ENCODE assay signal across 17 cellular contexts in the genomic region with DNA sequence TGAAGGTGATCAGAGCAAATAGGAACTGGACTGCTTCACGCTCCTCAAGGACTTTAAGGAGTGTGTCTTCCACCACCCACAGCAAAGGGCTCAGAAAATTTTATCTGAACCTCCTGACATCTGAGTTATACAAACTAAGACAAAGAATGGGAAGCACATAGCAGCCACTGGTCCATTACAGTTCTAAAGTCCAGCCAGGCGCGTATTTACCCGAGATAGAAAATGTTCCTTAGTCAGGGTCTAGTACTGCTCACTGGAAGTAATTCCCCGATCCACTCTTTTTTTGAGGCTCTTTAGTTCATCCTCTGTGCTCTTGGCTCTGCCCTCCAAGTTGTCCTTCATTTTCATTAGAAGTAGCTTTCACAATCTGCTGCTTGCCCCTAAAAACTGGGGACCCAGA.
DNase-seq lines count a peak whose midpoint lies in the region; ATAC-seq and TF ChIP-seq lines count a peak whose summit lies in the region.
"Had no signal": no experiment of that assay in that cellular context is flagged by ENCODE, and none has a peak within 500 bp of the region (broad histone marks: within the 10 kb centered on the region; RNA-seq: fewer than 3 reads in every experiment).

No MANE protein-coding gene starts in this region.

- H3K27ac ChIP-seq in H9 (ENCODE audit: insufficient read length, low read depth, low read length) = no peak overlapping the region
- H3K27ac ChIP-seq: C4-2B, KMS-11 had no signal

- H3K27me3 Mint-ChIP-seq in H9 (ENCODE audit: low read depth) (no peaks in the 10 kb centered on the region), neural crest cell (ENCODE audit: low read depth) (no peaks in the 10 kb centered on the region), nephron progenitor cell (ENCODE audit: low read depth, poor library complexity) (peaks cover 3% of the 10 kb centered on the region)

- H3K18ac ChIP-seq in H9 (ENCODE audit: insufficient read length, low read depth, low read length) = no peak overlapping the region

- H3K9me3 ChIP-seq in H9 (ENCODE audit: control insufficient read depth, low read depth, low read length) = no peaks in the 10 kb centered on the region
- H3K9me3 ChIP-seq: BE2C, Caco-2 had no signal

- H2BK20ac ChIP-seq in H9 (ENCODE audit: low read depth, low read length, poor library complexity, severe bottlenecking) = no peak overlapping the region

- H3K14ac ChIP-seq in H9 (ENCODE audit: insufficient read depth, low read length) = no peak overlapping the region

- no peaks in the 10 kb centered on the region for H3K79me1 ChIP-seq in H9 (ENCODE audit: insufficient read depth, low read depth, low read length, poor library complexity, severe bottlenecking)

- H3K23me2 ChIP-seq in H9 (ENCODE audit: insufficient read length, low read depth, low read length, poor library complexity, severe bottlenecking) = no peaks in the 10 kb centered on the region

- H3T11ph ChIP-seq in H9 (ENCODE audit: low read length) = no peak overlapping the region

- no peak overlapping the region for H4K5ac ChIP-seq in H9 (ENCODE audit: insufficient read length, low read depth, low read length)

- no peak overlapping the region for H3K4me2 ChIP-seq in H9 (ENCODE audit: insufficient read depth, insufficient read length, low read length)
- H3K4me2 ChIP-seq: KMS-11 had no signal

- no peaks in the 10 kb centered on the region for H4K20me1 ChIP-seq in H9 (ENCODE audit: control insufficient read depth, insufficient read depth, insufficient read length)

- H3K9ac ChIP-seq in H9 (ENCODE audit: extremely low read depth, insufficient read length, low read length) = no peak overlapping the region
- H3K9ac ChIP-seq: KMS-11 had no signal

- H3K56ac ChIP-seq in H9 (ENCODE audit: insufficient read length, low read depth, low read length) = no peak overlapping the region

- no peak overlapping the region for H4K8ac ChIP-seq in H9 (replicated peaks; ENCODE audit: insufficient read length, low read depth, low read length)

- DNase-seq in H9 (no peak), left lobe of liver (ENCODE audit: low spot score) (no peak), neural crest cell (ENCODE audit: low read depth, low spot score) (no peak), NCI-H2081 treated with DMSO at 0.1 percent for 48 hours (lab: John Stamatoyannopoulos, UW) (no peak), nephron progenitor cell (no peak)
- DNase-seq in activated naive CD4-positive, alpha-beta T cell treated with anti-CD3 and anti-CD28 coated beads, Interleukin-2, amount 50 U/mL, for 16 hours = no peak
- DNase-seq: ACHN; BE2C; Caco-2; CD4-positive, alpha-beta T cell; DMS79; GDM1; HFFc6 had no signal

- H2AFZ ChIP-seq in H9 (ENCODE audit: low read length) = peak overlapping the region; percentile 59

- ATAC-seq in left lobe of liver = peak; percentile 81
- ATAC-seq in GM19463 (IDR thresholded peaks at IDR 0.05; ENCODE audit: unreplicated experiment) = no peak
- ATAC-seq: HCT116 had no signal

- H2BK120ac ChIP-seq in H9 (ENCODE audit: low read depth, low read length, poor library complexity, severe bottlenecking) = peak overlapping the region; percentile 57

- H3K4me1 Mint-ChIP-seq in H9 (peaks cover 18 to 19% of the 10 kb centered on the region in 2 experiments), neural crest cell (peaks cover 12% of the 10 kb centered on the region), nephron progenitor cell (peaks cover 5% of the 10 kb centered on the region)

- WGBS in H9 (ENCODE audit: extremely low coverage, insufficient read length, low lambda C conversion rate) = no CpG with 5 or more reads among the region's 5 CpGs

- no peak overlapping the region for H4K91ac ChIP-seq in H9 (ENCODE audit: insufficient read length, low read depth, low read length)

- no peak overlapping the region for H2BK12ac ChIP-seq in H9 (ENCODE audit: insufficient read length, low read depth, low read length)

- H3K36me3 Mint-ChIP-seq in H9 (ENCODE audit: insufficient read depth in 1 of 3, low read depth in 3 of 3) (no peaks in the 10 kb centered on the region), neural crest cell (ENCODE audit: low read depth) (no peaks in the 10 kb centered on the region), nephron progenitor cell (ENCODE audit: low read depth) (no peaks in the 10 kb centered on the region)

- no peak overlapping the region for H3K23ac ChIP-seq in H9 (ENCODE audit: insufficient read length, low read depth, low read length)

- H2BK5ac ChIP-seq in H9 (ENCODE audit: insufficient read length, low read length) = no peak overlapping the region

- no peaks in the 10 kb centered on the region; the same call in 1 of the 2 replicates for H3K4me1 ChIP-seq in H9 (ENCODE audit: insufficient read depth, low read length)
- H3K4me1 ChIP-seq: BE2C had no signal

- H2BK15ac ChIP-seq in H9 (ENCODE audit: low read depth, low read length) = no peak overlapping the region

- no peak for TF ChIP-seq CTCF in H9 (conservative IDR thresholded peaks at IDR 0.05)
- no peak for TF ChIP-seq CTCF in neural crest cell (conservative IDR thresholded peaks at IDR 0.05)
- TF ChIP-seq CTCF in nephron progenitor cell (IDR thresholded peaks at IDR 0.05) = no peak

- no peak overlapping the region for H3K4ac ChIP-seq in H9 (ENCODE audit: low read depth, low read length)

- no peak overlapping the region for H2AK5ac ChIP-seq in H9 (ENCODE audit: insufficient read length, low read length)

- H3K4me3 Mint-ChIP-seq in H9 (no peak overlapping the region), neural crest cell (no peak overlapping the region), nephron progenitor cell (no peak overlapping the region)
- H3K4me3 Mint-ChIP-seq: CD4-positive, alpha-beta T cell; HFFc6 had no signal

- H3K27ac Mint-ChIP-seq in H9 (no peak overlapping the region), neural crest cell (ENCODE audit: unreplicated experiment) (peak overlapping the region; percentile 39), nephron progenitor cell (no peak overlapping the region)
- H3K27ac Mint-ChIP-seq: CD4-positive, alpha-beta T cell; HFFc6 had no signal

- H3K9me3 Mint-ChIP-seq in H9 (no peaks in the 10 kb centered on the region), neural crest cell (no peaks in the 10 kb centered on the region), nephron progenitor cell (no peaks in the 10 kb centered on the region)
- H3K9me3 Mint-ChIP-seq: CD4-positive, alpha-beta T cell; HFFc6 had no signal

- no peaks in the 10 kb centered on the region for H3K79me2 ChIP-seq in H9 (ENCODE audit: insufficient read depth, low read length)

- H3K27me3 ChIP-seq in H9 (ENCODE audit: insufficient read depth, low read length) = no peaks in the 10 kb centered on the region
